ENCODE assay signal across 8 cellular contexts in the genomic region with DNA sequence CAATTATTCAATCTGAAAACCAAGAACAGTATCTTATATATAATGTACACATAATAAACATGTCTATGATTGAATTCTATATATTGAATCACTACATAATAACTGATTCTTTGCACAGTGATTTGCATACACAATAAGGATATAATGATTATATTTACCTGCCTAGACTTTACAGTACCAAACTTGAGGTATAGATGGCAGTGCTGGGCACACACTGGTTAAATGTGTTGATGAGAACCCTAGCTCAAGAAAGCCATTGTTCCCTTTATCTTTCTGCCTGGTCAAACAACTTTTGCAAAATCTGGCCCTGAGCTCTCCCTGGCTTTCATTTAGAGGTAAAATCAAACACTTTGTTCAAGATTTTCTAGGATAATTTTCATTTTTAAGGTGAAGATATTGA.
DNase-seq lines count a peak whose midpoint lies in the region; ATAC-seq and TF ChIP-seq lines count a peak whose summit lies in the region.

No MANE protein-coding gene starts in this region.

- no peaks in the 10 kb centered on the region for H3K36me3 ChIP-seq in brain microvascular endothelial cell (replicated peaks)

- no peaks in the 10 kb centered on the region for H3K27me3 ChIP-seq in brain microvascular endothelial cell (replicated peaks)

- DNase-seq in AG09309 (ENCODE audit: low read depth) (no peak), HPDE6-E6E7 (ENCODE audit: extremely low spot score) (peak; percentile 15), brain microvascular endothelial cell (peak; percentile 4), erythroblast (lab: John Stamatoyannopoulos, UW) (no peak), hypothalamus (lab: John Stamatoyannopoulos, UW) (no peak)
- no peak for DNase-seq in stimulated activated CD4-positive, alpha-beta T cell treated with anti-CD3 and anti-CD28 coated beads, Interleukin-4, amount 100 ng/mL, for 24 hours

- no peak overlapping the region for H3K27ac ChIP-seq in brain microvascular endothelial cell

- H3K4me3 ChIP-seq in AG09309 (ENCODE audit: control insufficient read depth, low read depth, low read length) (no peak overlapping the region), brain microvascular endothelial cell (ENCODE audit: low read depth, low read length) (no peak overlapping the region)

- TF ChIP-seq POLR2A in erythroblast (IDR thresholded peaks at IDR 0.05; ENCODE audit: low read length): no peak

- ATAC-seq in GM18909 (IDR thresholded peaks at IDR 0.05; ENCODE audit: poor library complexity, unreplicated experiment): peak; percentile 85
- no peak for ATAC-seq in HG02759 (IDR thresholded peaks at IDR 0.05; ENCODE audit: unreplicated experiment)

- TF ChIP-seq CTCF in AG09309 (IDR thresholded peaks at IDR 0.05; ENCODE audit: control insufficient read depth, insufficient read depth, low read depth, low read length, missing control alignments): peak; percentile 5
- peak; percentile 53 for TF ChIP-seq CTCF in brain microvascular endothelial cell (IDR thresholded peaks at IDR 0.05; ENCODE audit: low read depth, low read length, missing control alignments)

- in situ Hi-C loops in brain microvascular endothelial cell (cut with HindIII; ENCODE audit: low pct_ligation_motif_present, low sequenced_read_pairs): no loop called here

Comparison
In these comparisons a context has a peak if more than half of its experiments do, and no peak if none do; other contexts are left out.
1. DNase-seq: peak in HPDE6-E6E7 (single experiment) and brain microvascular endothelial cell (single experiment); none in AG09309 (single experiment), erythroblast (0 of 2), stimulated activated CD4-positive, alpha-beta T cell treated with anti-CD3 and anti-CD28 coated beads, Interleukin-4, amount 100 ng/mL, for 24 hours (single experiment) and hypothalamus (0 of 51).